In the genomic region with DNA sequence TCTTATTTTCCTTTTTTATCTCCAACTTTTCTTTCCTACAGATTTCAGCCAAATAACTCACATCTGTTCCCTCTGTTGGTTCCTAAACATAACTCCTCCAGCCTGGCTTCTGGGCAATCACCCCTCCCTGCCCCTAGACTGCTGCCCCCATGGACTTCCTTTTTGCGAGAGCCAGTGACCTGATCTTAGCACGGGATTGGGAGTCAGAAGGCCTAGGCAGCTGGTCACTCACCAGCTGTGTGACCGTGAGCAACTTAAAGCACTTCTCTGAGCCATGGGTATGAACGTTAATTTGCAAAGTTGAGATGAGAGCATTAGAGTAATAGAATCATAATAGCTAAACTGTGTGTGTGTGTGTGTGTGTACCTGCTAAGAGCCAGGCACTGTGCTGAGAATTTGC, we compare ENCODE assay signal across 15 cellular contexts. TPM values are rescaled to one million over a fixed set of nuclear protein-coding genes. Genes with fewer than 3 reads are reported as not detected.
DNase-seq lines count a peak whose midpoint lies in the region; ATAC-seq, FAIRE-seq and TF ChIP-seq lines count a peak whose summit lies in the region.
"Had no signal": no experiment of that assay in that cellular context is flagged by ENCODE, and none has a peak within 500 bp of the region (broad histone marks: within the 10 kb centered on the region; RNA-seq: fewer than 3 reads in every experiment).

No MANE protein-coding gene starts in this region.

- peak overlapping the region in 7 of 10 experiments; percentile 27 to 59 (median 48); a peak in 13 of 20 replicates for H3K4me3 ChIP-seq in BLaER1 treated with 17β-estradiol and CSF1 and Interleukin-3, amounts not matched to agents 10 nM and 100 nM
- 0 out of 4 replicates have a peak overlapping the region, but pooled peaks of 1 of the 2 experiments have one; percentile 3 for H3K4me3 ChIP-seq in DND-41 (ENCODE audit: low read depth in 1 of 2, low read length in 2 of 2)
- H3K4me3 ChIP-seq in K562: no peak overlapping the region
- H3K4me3 ChIP-seq: breast epithelium, pancreas, SJSA1 had no signal

- intact Hi-C loops in K562 (cut with micrococcal nuclease): no loop called here

- H4K20me1 ChIP-seq in BLaER1 treated with 17β-estradiol and CSF1 and Interleukin-3, amounts not matched to agents 10 nM and 100 nM: peaks cover 0 to 5% (median 0%) of the 10 kb centered on the region in 11 experiments; a peak in 2 of 22 replicates
- H4K20me1 ChIP-seq in DND-41 (ENCODE audit: insufficient read depth, low read length) (peaks cover 9% of the 10 kb centered on the region), K562 (replicated peaks; ENCODE audit: control insufficient read depth, insufficient read depth, low read length) (no peaks in the 10 kb centered on the region; the same call in 1 of the 2 replicates)

- peak overlapping the region; percentile 71 to 97 (median 93) for H3K27ac ChIP-seq in BLaER1 treated with 17β-estradiol and CSF1 and Interleukin-3, amounts not matched to agents 10 nM and 100 nM
- H3K27ac ChIP-seq in DND-41 (ENCODE audit: low read length): peak overlapping the region; percentile 76
- no peak overlapping the region for H3K27ac ChIP-seq in K562 (ENCODE audit: extremely low read depth, low read depth, low read length)
- H3K27ac ChIP-seq: breast epithelium, pancreas, SJSA1 had no signal

- peaks cover 54 to 77% (median 65%) of the 10 kb centered on the region in 3 donors for H3K4me1 Mint-ChIP-seq in naive B cell
- H3K4me1 Mint-ChIP-seq in glutamatergic neuron (ENCODE audit: low read depth, unreplicated experiment): peaks cover 13% of the 10 kb centered on the region

- no peak for TF ChIP-seq RAD21 in K562 (CRISPR knock-in tag; conservative IDR thresholded peaks at IDR 0.05 in 1 of 2, IDR thresholded peaks at IDR 0.05 in 1 of 2)

- TF ChIP-seq CTCF in DND-41 (IDR thresholded peaks at IDR 0.05; ENCODE audit: borderline replicate concordance, extremely low read depth, low read length, poor library complexity, severe bottlenecking) (no peak), K562 (IDR thresholded peaks at IDR 0.05 in 2 of 3, conservative IDR thresholded peaks at IDR 0.05 in 1 of 3; ENCODE audit: insufficient read depth in 2 of 3, low read depth in 1 of 3, low read length in 3 of 3) (no peak), glutamatergic neuron (IDR thresholded peaks at IDR 0.05; ENCODE audit: partially characterized antibody, unreplicated experiment) (no peak)

- peak overlapping the region; percentile 65 to 85 (median 81); a peak in 20 of 22 replicates for H3K9ac ChIP-seq in BLaER1 treated with 17β-estradiol and CSF1 and Interleukin-3, amounts not matched to agents 10 nM and 100 nM
- H3K9ac ChIP-seq in DND-41 (ENCODE audit: low read depth, low read length) (0 out of 2 replicates have a peak overlapping the region, but pooled peaks have one; percentile 3), K562 (ENCODE audit: insufficient read depth in 1 of 2, low read depth in 2 of 2, low read length in 2 of 2) (no peak overlapping the region)

- H3K36me3 Mint-ChIP-seq in naive B cell (no peaks in the 10 kb centered on the region), glutamatergic neuron (ENCODE audit: unreplicated experiment) (no peaks in the 10 kb centered on the region)

- no peak for DNase-seq in DND-41
- DNase-seq in K562 (ENCODE audit: extremely low read depth in 1 of 4, low spot score in 3 of 4): no peak
- DNase-seq in naive B cell: no peak
- no peak for DNase-seq in glutamatergic neuron
- DNase-seq in NCI-H2171 treated with DMSO at 0.1 percent for 48 hours (lab: John Stamatoyannopoulos, UW): no peak
- no peak for DNase-seq in NCI-H2029 (lab: John Stamatoyannopoulos, UW)
- no peak for DNase-seq in NCI-H187 treated with DMSO at 0.1 percent for 48 hours (lab: John Stamatoyannopoulos, UW)
- DNase-seq: BE2C; effector CD4-positive, alpha-beta T cell had no signal

- POLR2A ChIA-PET in K562 (lab: Yijun Ruan, JAX): interaction anchor here (0.7 kb wide), 1 partner anchor 150 kb away, joined by 3 read pairs; no protein-coding TSS in a partner anchor

- TF ChIP-seq EP300 in K562 (IDR thresholded peaks at IDR 0.05; ENCODE audit: low read length): no peak

- no peak for TF ChIP-seq POLR2A in K562 (conservative IDR thresholded peaks at IDR 0.05)

- FAIRE-seq in K562 (lab: Jason Lieb, UNC): no peak
- FAIRE-seq: pancreas had no signal

- H3K4me2 ChIP-seq in BLaER1 treated with 17β-estradiol and CSF1 and Interleukin-3, amounts not matched to agents 10 nM and 100 nM: peak overlapping the region; percentile 84 to 98 (median 95)
- peak overlapping the region; percentile 47 for H3K4me2 ChIP-seq in DND-41 (ENCODE audit: insufficient read depth, low read length)
- no peak overlapping the region for H3K4me2 ChIP-seq in K562 (ENCODE audit: insufficient read depth, low read length)

- CTCF ChIA-PET in K562 (lab: Yijun Ruan, JAX; ENCODE audit: low intra/inter-chr PET ratio): interaction anchor here (0.7 kb wide), 1 partner anchor 321 kb away, joined by 3 read pairs; no protein-coding TSS in a partner anchor

- no TSS peak for BruUV-seq in K562 (replicated peaks; lab: Mats Ljungman, UMichigan)

- ATAC-seq in DND-41 (ENCODE audit: insufficient read depth, low read depth) (no peak), K562 (no peak), naive B cell (ENCODE audit: low read depth in 2 of 2) (no peak)

- H3K4me3 Mint-ChIP-seq in naive B cell (peak overlapping the region in 6 of 8 donors; percentile 35 to 84 (median 76)), glutamatergic neuron (ENCODE audit: unreplicated experiment) (no peak overlapping the region)
- H3K4me3 Mint-ChIP-seq: activated naive CD4-positive, alpha-beta T cell treated with anti-CD3 and anti-CD28 coated beads for 36 hours had no signal

- peak overlapping the region in 2 of 6 donors; percentile 43 to 51 for H3K27ac Mint-ChIP-seq in naive B cell
- H3K27ac Mint-ChIP-seq in glutamatergic neuron (ENCODE audit: unreplicated experiment): no peak overlapping the region
- H3K27ac Mint-ChIP-seq: activated naive CD4-positive, alpha-beta T cell treated with anti-CD3 and anti-CD28 coated beads for 36 hours had no signal

- no peaks in the 10 kb centered on the region for H3K9me1 ChIP-seq in K562 (ENCODE audit: control insufficient read depth, insufficient read depth, low read length)

- peaks cover 0 to 80% (median 23%) of the 10 kb centered on the region in 11 experiments; a peak in 17 of 22 replicates for H3K27me3 ChIP-seq in BLaER1 treated with 17β-estradiol and CSF1 and Interleukin-3, amounts not matched to agents 10 nM and 100 nM
- no peaks in the 10 kb centered on the region for H3K27me3 ChIP-seq in DND-41 (ENCODE audit: insufficient read depth, low read length, poor library complexity)
- peaks cover 41 to 60% of the 10 kb centered on the region in 2 experiments for H3K27me3 ChIP-seq in K562 (ENCODE audit: control insufficient read depth in 2 of 2, insufficient read depth in 2 of 2, low read length in 2 of 2)
- H3K27me3 ChIP-seq: pancreas had no signal

- peaks cover 94 to 99% (median 98%) of the 10 kb centered on the region in 10 experiments for H3K4me1 ChIP-seq in BLaER1 treated with 17β-estradiol and CSF1 and Interleukin-3, amounts not matched to agents 10 nM and 100 nM
- H3K4me1 ChIP-seq in DND-41 (ENCODE audit: insufficient read depth, low read length) (peaks cover 48% of the 10 kb centered on the region), K562 (replicated peaks in 1 of 2; ENCODE audit: control insufficient read depth in 2 of 2, insufficient read depth in 2 of 2, low read length in 2 of 2) (peaks cover 0 to 4% of the 10 kb centered on the region in 2 experiments; a peak in 3 of 5 replicates)
- H3K4me1 ChIP-seq: BE2C, breast epithelium, pancreas, SJSA1 had no signal

- in situ Hi-C loops in K562 (cut with MboI): no loop called here

- no peaks in the 10 kb centered on the region for H3K36me3 ChIP-seq in BLaER1 treated with 17β-estradiol and CSF1 and Interleukin-3, amounts not matched to agents 10 nM and 100 nM
- no peaks in the 10 kb centered on the region for H3K36me3 ChIP-seq in DND-41 (ENCODE audit: insufficient read depth, low read length)
- no peaks in the 10 kb centered on the region for H3K36me3 ChIP-seq in K562 (ENCODE audit: control insufficient read depth, insufficient read depth, low read length)
- H3K36me3 ChIP-seq: BE2C, breast epithelium, pancreas, SJSA1 had no signal

- H3K9me3 ChIP-seq in BLaER1 treated with 17β-estradiol and CSF1 and Interleukin-3, amounts not matched to agents 10 nM and 100 nM (replicated peaks in 1 of 11): no peaks in the 10 kb centered on the region
- H3K9me3 ChIP-seq in DND-41 (ENCODE audit: insufficient read depth, low read length, severe bottlenecking): no peaks in the 10 kb centered on the region
- no peaks in the 10 kb centered on the region for H3K9me3 ChIP-seq in K562 (replicated peaks; ENCODE audit: control insufficient read depth, insufficient read depth, low read depth, low read length)
- H3K9me3 ChIP-seq: BE2C, breast epithelium, pancreas, SJSA1 had no signal

- no peak overlapping the region for H2AFZ ChIP-seq in DND-41 (ENCODE audit: low read depth, low read length)
- H2AFZ ChIP-seq in K562 (ENCODE audit: low read depth, low read length): no peak overlapping the region

- WGBS in K562 (ENCODE audit: insufficient coverage, low coverage, missing lambda C conversion rate): 0% methylated on average over 4 of the region's 4 CpGs

- H3K79me2 ChIP-seq in DND-41 (ENCODE audit: insufficient read depth, low read length) (no peaks in the 10 kb centered on the region), K562 (ENCODE audit: control insufficient read depth, insufficient read depth, low read length) (no peaks in the 10 kb centered on the region)

- H3K27me3 Mint-ChIP-seq in naive B cell (peaks cover 8 to 12% (median 10%) of the 10 kb centered on the region in 3 donors), glutamatergic neuron (ENCODE audit: unreplicated experiment) (peaks cover 4% of the 10 kb centered on the region)

- H3K9me3 Mint-ChIP-seq in naive B cell (no peaks in the 10 kb centered on the region), glutamatergic neuron (ENCODE audit: unreplicated experiment) (peaks cover 4% of the 10 kb centered on the region)
- H3K9me3 Mint-ChIP-seq: activated naive CD4-positive, alpha-beta T cell treated with anti-CD3 and anti-CD28 coated beads for 36 hours had no signal

RNA-seq across cellular contexts. Expression of a gene that starts 4.5 kb away (rescaled TPM):
- not detected in 2 replicates for total RNA-seq in K562 (2011; cell fraction: chromatin; rRNA removed; ENCODE audit: low replicate concordance)
- not detected in 2 replicates for total RNA-seq in K562 (2011; cell fraction: nucleolus; rRNA removed)
- not detected in 2 replicates for total RNA-seq in K562 (2011; cell fraction: nucleoplasm; rRNA removed)
- total RNA-seq in K562 (2014; rRNA removed) (0.04 TPM in 1 of 2 replicates, not detected in the other), K562 (2014; rRNA removed; fragmentation: Illumina TruSeq; extraction: Trizol) (not detected in 2 replicates), K562 (2015; rRNA removed; fragmentation: Illumina TruSeq; extraction: Trizol) (not detected in 2 replicates), K562 (2021) (not detected in 2 replicates), glutamatergic neuron (ENCODE audit: unreplicated experiment) (0.17 TPM)
- polyA plus RNA-seq in K562 (2011; rRNA removed) (not detected in 2 replicates), K562 (2014; fragmentation: Illumina TruSeq; extraction: Trizol) (not detected in 2 replicates), K562 (2014; fragmentation: Nextera tagmentation; extraction: Ambion mirVana) (not detected), K562 (2014; rRNA removed) (0.07 TPM in 1 of 2 replicates, not detected in the other), naive B cell (ENCODE audit: low read depth in 6 of 6) (under 1 TPM in 2 of 6 donors, not detected in 4; 0.19 to 0.25 TPM)
- polyA plus RNA-seq in K562 (2011; cell fraction: cytosol; rRNA removed): 0.03 TPM in 1 of 2 replicates, not detected in the other
- not detected in 2 replicates for polyA plus RNA-seq in K562 (2011; cell fraction: nucleus; rRNA removed)
- 0.04 TPM in 1 of 2 replicates, not detected in the other for polyA plus RNA-seq in K562 (2012)
- not detected in 2 replicates for polyA minus RNA-seq in K562 (2011; rRNA and poly(A)+ RNA removed)
- polyA minus RNA-seq in K562 (2011; cell fraction: cytosol; rRNA and poly(A)+ RNA removed): not detected in 2 replicates
- polyA minus RNA-seq in K562 (2011; cell fraction: nucleus; rRNA and poly(A)+ RNA removed): not detected in 2 replicates
- total RNA-seq: activated naive CD4-positive, alpha-beta T cell treated with anti-CD3 and anti-CD28 coated beads for 36 hours; HT-29; SJSA1 had no signal

RNA-seq across cellular contexts. Expression of a gene that starts 24.8 kb away (rescaled TPM):
- total RNA-seq in K562 (2011; cell fraction: chromatin; rRNA removed; ENCODE audit: low replicate concordance): 1.3 and 3.1 TPM in 2 replicates
- total RNA-seq in K562 (2011; cell fraction: nucleolus; rRNA removed): 1.4 and 2.2 TPM in 2 replicates
- 1.5 and 3.8 TPM in 2 replicates for total RNA-seq in K562 (2011; cell fraction: nucleoplasm; rRNA removed)
- 2.2 and 2.4 TPM in 2 replicates for total RNA-seq in K562 (2014; rRNA removed)
- 0.36 and 1.4 TPM in 2 replicates for total RNA-seq in K562 (2014; rRNA removed; fragmentation: Illumina TruSeq; extraction: Trizol)
- 1.2 and 4.1 TPM in 2 replicates for total RNA-seq in K562 (2015; rRNA removed; fragmentation: Illumina TruSeq; extraction: Trizol)
- 5.3 and 6.2 TPM in 2 replicates for total RNA-seq in K562 (2021)
- 1.8 and 3.0 TPM in 2 replicates for polyA plus RNA-seq in K562 (2011; rRNA removed)
- 3.9 and 11.1 TPM in 2 replicates for polyA plus RNA-seq in K562 (2011; cell fraction: cytosol; rRNA removed)
- polyA plus RNA-seq in K562 (2011; cell fraction: nucleus; rRNA removed): 3.3 and 4.6 TPM in 2 replicates
- polyA plus RNA-seq in K562 (2012): 10.0 and 16.1 TPM in 2 replicates
- 6.2 and 6.7 TPM in 2 replicates for polyA plus RNA-seq in K562 (2014; fragmentation: Illumina TruSeq; extraction: Trizol)
- polyA plus RNA-seq in K562 (2014; fragmentation: Nextera tagmentation; extraction: Ambion mirVana): 1 to 10 TPM in 1 of 2 experiments, under 1 TPM in 1; 0.71 to 2.1 TPM
- 7.5 and 8.5 TPM in 2 replicates for polyA plus RNA-seq in K562 (2014; rRNA removed)
- 0.66 TPM in 1 of 2 replicates, not detected in the other for polyA minus RNA-seq in K562 (2011; rRNA and poly(A)+ RNA removed)
- 3.9 TPM in 1 of 2 replicates, not detected in the other for polyA minus RNA-seq in K562 (2011; cell fraction: cytosol; rRNA and poly(A)+ RNA removed)
- polyA minus RNA-seq in K562 (2011; cell fraction: nucleus; rRNA and poly(A)+ RNA removed): 0.40 and 0.44 TPM in 2 replicates
- polyA plus RNA-seq in naive B cell (ENCODE audit: low read depth in 6 of 6): not detected
- 10.4 TPM for total RNA-seq in glutamatergic neuron (ENCODE audit: unreplicated experiment)
- total RNA-seq: activated naive CD4-positive, alpha-beta T cell treated with anti-CD3 and anti-CD28 coated beads for 36 hours; HT-29; SJSA1 had no signal

RNA-seq across cellular contexts. Expression of a gene that starts 32.2 kb away (rescaled TPM):
- 44.9 and 117 TPM in 2 replicates for total RNA-seq in K562 (2011; cell fraction: chromatin; rRNA removed; ENCODE audit: low replicate concordance)
- 57.4 and 66.4 TPM in 2 replicates for total RNA-seq in K562 (2011; cell fraction: nucleolus; rRNA removed)
- 50.4 and 55.9 TPM in 2 replicates for total RNA-seq in K562 (2011; cell fraction: nucleoplasm; rRNA removed)
- total RNA-seq in K562 (2014; rRNA removed) (11.6 and 14.0 TPM in 2 replicates), K562 (2014; rRNA removed; fragmentation: Illumina TruSeq; extraction: Trizol) (3.3 and 4.3 TPM in 2 replicates), K562 (2015; rRNA removed; fragmentation: Illumina TruSeq; extraction: Trizol) (7.6 and 7.7 TPM in 2 replicates), K562 (2021) (13.8 and 16.0 TPM in 2 replicates), glutamatergic neuron (ENCODE audit: unreplicated experiment) (23.1 TPM)
- polyA plus RNA-seq in K562 (2011; rRNA removed) (4.8 and 9.5 TPM in 2 replicates), K562 (2014; fragmentation: Illumina TruSeq; extraction: Trizol) (9.0 and 12.6 TPM in 2 replicates), K562 (2014; fragmentation: Nextera tagmentation; extraction: Ambion mirVana) (under 1 TPM; 0.39 to 0.50 TPM), K562 (2014; rRNA removed) (10.4 and 13.2 TPM in 2 replicates), naive B cell (ENCODE audit: low read depth in 6 of 6) (10 to 100 TPM; 10.4 to 24.3 (median 15.5) TPM)
- 5.6 and 9.3 TPM in 2 replicates for polyA plus RNA-seq in K562 (2011; cell fraction: cytosol; rRNA removed)
- polyA plus RNA-seq in K562 (2011; cell fraction: nucleus; rRNA removed): 35.4 and 61.3 TPM in 2 replicates
- polyA plus RNA-seq in K562 (2012): 8.2 and 13.0 TPM in 2 replicates
- polyA minus RNA-seq in K562 (2011; rRNA and poly(A)+ RNA removed): 8.5 and 9.4 TPM in 2 replicates
- polyA minus RNA-seq in K562 (2011; cell fraction: cytosol; rRNA and poly(A)+ RNA removed): 6.1 and 7.8 TPM in 2 replicates
- 23.6 and 24.7 TPM in 2 replicates for polyA minus RNA-seq in K562 (2011; cell fraction: nucleus; rRNA and poly(A)+ RNA removed)

Comparison
In these comparisons a context has a peak if more than half of its experiments do, and no peak if none do; other contexts are left out.
1. H3K9ac ChIP-seq: peak in BLaER1 treated with 17β-estradiol and CSF1 and Interleukin-3, amounts not matched to agents 10 nM and 100 nM (11 of 11) and DND-41 (single experiment); none in K562 (0 of 2).